In genomic region chr15:70254186-70254974, GRCh38 we compare ENCODE assay signal across 20 cellular contexts.
A peak's percentile ranks its signal among the peaks of the same experiment; 100 is the strongest.
DNase-seq lines count a peak whose midpoint lies in the region; ATAC-seq, FAIRE-seq and TF ChIP-seq lines count a peak whose summit lies in the region.
"Had no signal": no experiment of that assay in that cellular context is flagged by ENCODE, and none has a peak within 500 bp of the region (broad histone marks: within the 10 kb centered on the region; RNA-seq: fewer than 3 reads in every experiment).

No MANE protein-coding gene starts in this region.

- TF ChIP-seq EP300 in HepG2 (IDR thresholded peaks at IDR 0.05; ENCODE audit: low read depth in 2 of 2, low read length in 2 of 2) (no peak), HepG2 (CRISPR knock-in tag; IDR thresholded peaks at IDR 0.05; ENCODE audit: borderline replicate concordance) (no peak)

- H3K27me3 ChIP-seq in HepG2 (ENCODE audit: control insufficient read depth in 1 of 2, insufficient read depth in 2 of 2, low read length in 2 of 2): peaks cover 0 to 12% of the 10 kb centered on the region in 2 experiments; a peak in 4 of 5 replicates

- peaks cover 5% of the 10 kb centered on the region; the same call in 1 of the 2 replicates for H4K20me1 ChIP-seq in HepG2 (ENCODE audit: insufficient read depth, low read length)

- in situ Hi-C loops in HepG2 (cut with HindIII; ENCODE audit: extremely low pct_ligation_motif_present, low pct_unique_long_range_greater_than_20kb): no loop called here

- no peaks in the 10 kb centered on the region for H3K36me3 ChIP-seq in HepG2 (replicated peaks in 1 of 2; ENCODE audit: control insufficient read depth in 1 of 2, insufficient read depth in 2 of 2, low read length in 2 of 2)
- H3K36me3 ChIP-seq: HAP-1 had no signal

- H3K4me1 ChIP-seq in HepG2 (ENCODE audit: insufficient read depth, low read length): no peaks in the 10 kb centered on the region
- H3K4me1 ChIP-seq: HAP-1 had no signal

- H3K9ac ChIP-seq in HepG2 (ENCODE audit: insufficient read depth, low read depth, low read length): no peak overlapping the region

- no TSS peak for BruUV-seq in HepG2 (replicated peaks; lab: Mats Ljungman, UMichigan)

- no peaks in the 10 kb centered on the region for H3K9me3 Mint-ChIP-seq in type B pancreatic cell

- peak overlapping the region; percentile 7 for H3K4me3 Mint-ChIP-seq in type B pancreatic cell

- no peak for TF ChIP-seq RAD21 in HepG2 (CRISPR knock-in tag; IDR thresholded peaks at IDR 0.05)

- no peak for ATAC-seq in HepG2

- no peak overlapping the region for H3K27ac Mint-ChIP-seq in type B pancreatic cell
- H3K27ac Mint-ChIP-seq: CD4-positive, CD25-positive, alpha-beta regulatory T cell had no signal

- H3K4me2 ChIP-seq in HepG2 (ENCODE audit: low read depth, low read length): no peak overlapping the region

- TF ChIP-seq CTCF in type B pancreatic cell (conservative IDR thresholded peaks at IDR 0.05) (no peak), HepG2 (CRISPR knock-in tag; IDR thresholded peaks at IDR 0.05) (no peak)

- H3K4me3 ChIP-seq in HepG2 (replicated peaks in 1 of 3; ENCODE audit: insufficient read depth in 1 of 3, low read depth in 2 of 3, low read length in 3 of 3): no peak overlapping the region
- H3K4me3 ChIP-seq: HAP-1 had no signal

- no peak for TF ChIP-seq POLR2A in HepG2 (IDR thresholded peaks at IDR 0.05; ENCODE audit: insufficient read depth in 1 of 2, low read depth in 2 of 2, low read length in 2 of 2)

- H3K36me3 Mint-ChIP-seq in type B pancreatic cell: no peaks in the 10 kb centered on the region
- H3K36me3 Mint-ChIP-seq: CD4-positive, CD25-positive, alpha-beta regulatory T cell had no signal

- H3K27ac ChIP-seq in HepG2 (ENCODE audit: extremely low read length, insufficient read depth, low read length): no peak overlapping the region

- no peak overlapping the region for H2AFZ ChIP-seq in HepG2 (ENCODE audit: low read length)

- FAIRE-seq in HepG2 (lab: Jason Lieb, UNC): no peak
- FAIRE-seq: G401.6 had no signal

- peaks cover 53% of the 10 kb centered on the region for H3K4me1 Mint-ChIP-seq in type B pancreatic cell (ENCODE audit: unreplicated experiment)

- peaks cover 12% of the 10 kb centered on the region for H3K27me3 Mint-ChIP-seq in type B pancreatic cell
- H3K27me3 Mint-ChIP-seq: CD4-positive, CD25-positive, alpha-beta regulatory T cell had no signal

- 49% methylated on average over 23 of the region's 23 CpGs for WGBS in HepG2 (ENCODE audit: low lambda C conversion rate)

- no peaks in the 10 kb centered on the region for H3K9me3 ChIP-seq in HepG2 (ENCODE audit: low read length)
- H3K9me3 ChIP-seq: HAP-1 had no signal

- CTCF ChIA-PET in HepG2 (lab: Yijun Ruan, JAX; ENCODE audit: low intra/inter-chr PET ratio, low total read pairs): no interaction called here

- H3K79me2 ChIP-seq in HepG2 (ENCODE audit: insufficient read depth, low read length): no peaks in the 10 kb centered on the region

- POLR2A ChIA-PET in HepG2 (lab: Yijun Ruan, JAX): no interaction called here

- intact Hi-C loops in HepG2 (cut with micrococcal nuclease; ENCODE audit: unreplicated experiment): no loop called here

- DNase-seq in NCI-H2107 treated with DMSO at 0.1 percent for 48 hours (lab: John Stamatoyannopoulos, UW; ENCODE audit: unreplicated experiment): peak; percentile 22
- DNase-seq in NCI-H2107 (lab: John Stamatoyannopoulos, UW): no peak
- DNase-seq in NCI-H2227 treated with DMSO at 0.1 percent for 48 hours (lab: John Stamatoyannopoulos, UW): peak; percentile 84
- DNase-seq in left kidney (ENCODE audit: low read depth, low spot score): peak; percentile 40
- no peak for DNase-seq in type B pancreatic cell (ENCODE audit: extremely low spot score, unreplicated experiment)
- DNase-seq in HepG2 (ENCODE audit: low spot score): no peak
- no peak for DNase-seq in activated CD4-positive, alpha-beta T cell treated with anti-CD3 and anti-CD28 coated beads, Interleukin-2, amount 50 U/mL, for 4 hours
- no peak for DNase-seq in central memory CD4-positive, alpha-beta T cell
- DNase-seq: 8988T; CD4-positive, CD25-positive, alpha-beta regulatory T cell; COR-L47; DMS 273 treated with DMSO at 0.1 percent for 48 hours; MM.1S; NCI-H1092; NCI-H345; NCI-H526 treated with DMSO at 0.1 percent for 48 hours; OCI-M1; SHP77 treated with DMSO at 0.1 percent for 48 hours had no signal

TF ChIP-seq in HepG2, 621 proteins besides CTCF, POLR2A, EP300 and RAD21:
- TF ChIP-seq ZFP62 (CRISPR knock-in tag; IDR thresholded peaks at IDR 0.05): no peak
- no peak for TF ChIP-seq REPIN1 (CRISPR knock-in tag; IDR thresholded peaks at IDR 0.05; ENCODE audit: borderline replicate concordance, low read depth)
- TF ChIP-seq, protein P1, sequence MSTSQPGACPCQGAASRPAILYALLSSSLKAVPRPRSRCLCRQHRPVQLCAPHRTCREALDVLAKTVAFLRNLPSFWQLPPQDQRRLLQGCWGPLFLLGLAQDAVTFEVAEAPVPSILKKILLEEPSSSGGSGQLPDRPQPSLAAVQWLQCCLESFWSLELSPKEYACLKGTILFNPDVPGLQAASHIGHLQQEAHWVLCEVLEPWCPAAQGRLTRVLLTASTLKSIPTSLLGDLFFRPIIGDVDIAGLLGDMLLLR (CRISPR knock-in tag; IDR thresholded peaks at IDR 0.05): no peak
- TF ChIP-seq, protein P2, sequence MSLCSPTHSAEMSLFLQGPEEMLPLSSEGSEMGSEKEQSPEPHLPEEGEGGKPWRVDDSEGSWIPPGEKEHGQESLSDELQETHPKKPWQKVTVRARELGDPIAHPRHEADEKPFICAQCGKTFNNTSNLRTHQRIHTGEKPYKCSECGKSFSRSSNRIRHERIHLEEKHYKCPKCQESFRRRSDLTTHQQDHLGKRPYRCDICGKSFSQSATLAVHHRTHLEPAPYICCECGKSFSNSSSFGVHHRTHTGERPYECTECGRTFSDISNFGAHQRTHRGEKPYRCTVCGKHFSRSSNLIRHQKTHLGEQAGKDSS (CRISPR knock-in tag; IDR thresholded peaks at IDR 0.05; ENCODE audit: borderline replicate concordance, low read depth): no peak
- TF ChIP-seq ZNF460 (CRISPR knock-in tag; IDR thresholded peaks at IDR 0.05; ENCODE audit: borderline replicate concordance): no peak
- no peak for TF ChIP-seq ZFAT (CRISPR knock-in tag; conservative IDR thresholded peaks at IDR 0.05)
- no peak for TF ChIP-seq EHMT2 (IDR thresholded peaks at IDR 0.05; ENCODE audit: borderline replicate concordance, low read depth, low read length)
- TF ChIP-seq ZNF547 (CRISPR knock-in tag; IDR thresholded peaks at IDR 0.05): no peak
- no peak for TF ChIP-seq ZNF672 (CRISPR knock-in tag; IDR thresholded peaks at IDR 0.05)
TF ChIP-seq in HepG2: peak in this region for 0.

Comparison
In these comparisons a context has a peak if more than half of its experiments do, and no peak if none do; other contexts are left out.
1. DNase-seq: peak in NCI-H2107 treated with DMSO at 0.1 percent for 48 hours (single experiment), NCI-H2227 treated with DMSO at 0.1 percent for 48 hours (single experiment) and left kidney (single experiment); none in NCI-H2107 (single experiment), type B pancreatic cell (single experiment), HepG2 (single experiment), activated CD4-positive, alpha-beta T cell treated with anti-CD3 and anti-CD28 coated beads, Interleukin-2, amount 50 U/mL, for 4 hours (0 of 2) and central memory CD4-positive, alpha-beta T cell (single experiment).